In the genomic region with DNA sequence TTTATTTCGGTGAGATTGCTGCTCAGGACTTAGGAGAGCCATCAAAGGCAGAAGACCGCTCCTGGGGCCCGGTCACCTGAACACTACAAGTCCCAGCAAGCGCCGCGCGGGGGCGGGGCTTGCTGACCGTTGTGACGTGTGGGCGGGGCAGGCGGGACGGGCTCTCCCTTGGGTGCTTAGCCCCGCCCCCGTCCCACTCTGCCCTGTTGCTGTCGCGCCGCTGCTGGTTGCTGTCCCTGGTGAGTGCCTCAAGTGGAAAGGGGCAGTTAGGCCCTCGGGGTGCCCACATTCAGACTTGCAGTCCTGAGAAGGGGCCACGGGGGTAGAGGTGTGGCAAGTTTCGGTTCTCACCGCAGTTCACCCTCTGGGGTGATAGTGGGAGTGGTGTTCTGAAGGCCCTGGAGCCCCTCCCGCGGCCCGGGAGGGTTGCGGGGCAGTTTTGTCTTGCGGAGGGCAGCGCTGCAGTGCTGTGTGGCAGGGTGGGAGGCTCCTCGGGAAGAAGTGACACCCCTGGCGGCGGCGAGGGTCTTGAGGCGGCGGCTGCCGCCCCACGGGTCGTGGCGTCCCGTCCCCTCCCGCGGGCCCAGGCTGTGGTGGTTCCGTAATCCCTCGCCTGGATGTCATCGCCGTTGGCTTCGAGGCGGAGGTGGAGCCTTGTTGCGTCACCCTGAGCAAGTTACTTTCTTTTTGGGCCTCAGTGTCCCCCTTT, we compare ENCODE assay signal across 8 cellular contexts. TPM values are rescaled to one million over a fixed set of nuclear protein-coding genes. Genes with fewer than 3 reads are reported as not detected.
A peak's percentile ranks its signal among the peaks of the same experiment; 100 is the strongest.
DNase-seq lines count a peak whose midpoint lies in the region; ATAC-seq and TF ChIP-seq lines count a peak whose summit lies in the region.

A gene with protein sequence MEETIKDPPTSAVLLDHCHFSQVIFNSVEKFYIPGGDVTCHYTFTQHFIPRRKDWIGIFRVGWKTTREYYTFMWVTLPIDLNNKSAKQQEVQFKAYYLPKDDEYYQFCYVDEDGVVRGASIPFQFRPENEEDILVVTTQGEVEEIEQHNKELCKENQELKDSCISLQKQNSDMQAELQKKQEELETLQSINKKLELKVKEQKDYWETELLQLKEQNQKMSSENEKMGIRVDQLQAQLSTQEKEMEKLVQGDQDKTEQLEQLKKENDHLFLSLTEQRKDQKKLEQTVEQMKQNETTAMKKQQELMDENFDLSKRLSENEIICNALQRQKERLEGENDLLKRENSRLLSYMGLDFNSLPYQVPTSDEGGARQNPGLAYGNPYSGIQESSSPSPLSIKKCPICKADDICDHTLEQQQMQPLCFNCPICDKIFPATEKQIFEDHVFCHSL (plus strand): TSS at position 196 of the 709 bp plus-strand sequence. CDS start 10,673 bp downstream, outside the sequence.

- no peak for TF ChIP-seq CTCF in BE2C (IDR thresholded peaks at IDR 0.05; ENCODE audit: low read depth, low read length)
- no peak for TF ChIP-seq CTCF in chondrocyte (IDR thresholded peaks at IDR 0.05)

- peak within 1 kb of the TSS; percentile 84 for H3K4me3 Mint-ChIP-seq in activated CD4-positive, alpha-beta T cell treated with anti-CD3 and anti-CD28 coated beads for 36 hours
- H3K4me3 Mint-ChIP-seq in chondrocyte (ENCODE audit: unreplicated experiment), result peak within 1 kb of the TSS; percentile 97

- H3K4me1 Mint-ChIP-seq in activated CD4-positive, alpha-beta T cell treated with anti-CD3 and anti-CD28 coated beads for 36 hours, result peaks cover 45% of the 10 kb centered on the region
- peaks cover 20% of the 10 kb centered on the region for H3K4me1 Mint-ChIP-seq in chondrocyte (ENCODE audit: low read depth)

- intact Hi-C loops in activated CD4-positive, alpha-beta T cell treated with anti-CD3 and anti-CD28 coated beads for 36 hours (cut with DNase I, micrococcal nuclease), result loop anchor here (1.0 to 5.0 kb wide), 8 partner anchors 10 to 724 kb away; a partner anchor contains a TSS

- no peaks in the 10 kb centered on the region for H3K36me3 ChIP-seq in BE2C

- DNase-seq in BE2C (peak; percentile 94), GM19238 (ENCODE audit: insufficient read length, low spot score) (peak; percentile 87), NCI-H524 treated with DMSO at 0.1 percent for 48 hours (lab: John Stamatoyannopoulos, UW) (peak; percentile 39), chondrocyte (ENCODE audit: low spot score) (peak; percentile 94), kidney tubule cell (ENCODE audit: low spot score) (peak; percentile 91)
- DNase-seq in activated CD4-positive, alpha-beta T cell treated with anti-CD3 and anti-CD28 coated beads for 36 hours, result peak; percentile 95
- peak; percentile 56 to 87 (median 78) for DNase-seq in stimulated activated CD4-positive, alpha-beta T cell treated with anti-CD3 and anti-CD28 coated beads, Interleukin-1b, Interleukin-23, amount 100 ng/mL, for 24 hours (ENCODE audit: low read depth in 4 of 4, low spot score in 1 of 4)

- H3K9me3 Mint-ChIP-seq in activated CD4-positive, alpha-beta T cell treated with anti-CD3 and anti-CD28 coated beads for 36 hours (ENCODE audit: low read depth), result no peaks in the 10 kb centered on the region
- no peaks in the 10 kb centered on the region for H3K9me3 Mint-ChIP-seq in chondrocyte (ENCODE audit: low read depth)

- H3K27me3 ChIP-seq in BE2C, result no peaks in the 10 kb centered on the region

- POLR2A ChIA-PET in activated CD4-positive, alpha-beta T cell treated with anti-CD3 and anti-CD28 coated beads for 36 hours (lab: Charles Lee), result no interaction called here

- peak; percentile 77 for ATAC-seq in HG03442 (IDR thresholded peaks at IDR 0.05; ENCODE audit: unreplicated experiment)
- ATAC-seq in activated CD4-positive, alpha-beta T cell treated with anti-CD3 and anti-CD28 coated beads for 36 hours, result peak; percentile 91

- CTCF ChIA-PET in activated CD4-positive, alpha-beta T cell treated with anti-CD3 and anti-CD28 coated beads for 36 hours (lab: Charles Lee), result interaction anchor here (1.0 to 2.9 kb wide), 7 partner anchors 13 to 53 kb away, joined by 3 to 12 read pairs (median 5); a partner anchor contains a TSS

- peak within 1 kb of the TSS; percentile 96 for H3K4me3 ChIP-seq in BE2C (ENCODE audit: low read depth, low read length)

- no peaks in the 10 kb centered on the region for H3K27me3 Mint-ChIP-seq in activated CD4-positive, alpha-beta T cell treated with anti-CD3 and anti-CD28 coated beads for 36 hours
- H3K27me3 Mint-ChIP-seq in chondrocyte (ENCODE audit: low read depth), result no peaks in the 10 kb centered on the region

- no peaks in the 10 kb centered on the region for H3K4me1 ChIP-seq in BE2C

- H3K9me3 ChIP-seq in BE2C, result no peaks in the 10 kb centered on the region

- H3K36me3 Mint-ChIP-seq in activated CD4-positive, alpha-beta T cell treated with anti-CD3 and anti-CD28 coated beads for 36 hours (ENCODE audit: low read depth), result peaks cover 3% of the 10 kb centered on the region
- no peaks in the 10 kb centered on the region for H3K36me3 Mint-ChIP-seq in chondrocyte (ENCODE audit: low read depth)

- H3K27ac Mint-ChIP-seq in activated CD4-positive, alpha-beta T cell treated with anti-CD3 and anti-CD28 coated beads for 36 hours, result peak within 1 kb of the TSS; percentile 96
- H3K27ac Mint-ChIP-seq in chondrocyte (ENCODE audit: unreplicated experiment), result peak within 1 kb of the TSS; percentile 99

RNA-seq across cellular contexts. Expression of the gene that starts here (rescaled TPM):
- 16.0 TPM for polyA plus RNA-seq in BE2C (2012; ENCODE audit: insufficient read depth, insufficient read length, low read depth)
- total RNA-seq in activated CD4-positive, alpha-beta T cell treated with anti-CD3 and anti-CD28 coated beads for 36 hours, result 100 to 1,000 TPM in 1 of 2 experiments, 10 to 100 TPM in 1; 66.7 to 102 TPM
- total RNA-seq in chondrocyte, result 72.4 to 97.9 TPM (median 76.5 TPM) in 3 replicates

Comparison
In these comparisons a context has a peak if more than half of its experiments do, and no peak if none do; other contexts are left out.
1. Peak in every context shown above with its lines: DNase-seq, ATAC-seq and H3K4me3 ChIP-seq.
2. DNase-seq: peak in every context shown above with its lines; median percentile 95 in activated CD4-positive, alpha-beta T cell treated with anti-CD3 and anti-CD28 coated beads for 36 hours; 94 in BE2C; 94 in chondrocyte; 91 in kidney tubule cell; 87 in GM19238; 78 in stimulated activated CD4-positive, alpha-beta T cell treated with anti-CD3 and anti-CD28 coated beads, Interleukin-1b, Interleukin-23, amount 100 ng/mL, for 24 hours; 39 in NCI-H524 treated with DMSO at 0.1 percent for 48 hours.